In the genomic region with DNA sequence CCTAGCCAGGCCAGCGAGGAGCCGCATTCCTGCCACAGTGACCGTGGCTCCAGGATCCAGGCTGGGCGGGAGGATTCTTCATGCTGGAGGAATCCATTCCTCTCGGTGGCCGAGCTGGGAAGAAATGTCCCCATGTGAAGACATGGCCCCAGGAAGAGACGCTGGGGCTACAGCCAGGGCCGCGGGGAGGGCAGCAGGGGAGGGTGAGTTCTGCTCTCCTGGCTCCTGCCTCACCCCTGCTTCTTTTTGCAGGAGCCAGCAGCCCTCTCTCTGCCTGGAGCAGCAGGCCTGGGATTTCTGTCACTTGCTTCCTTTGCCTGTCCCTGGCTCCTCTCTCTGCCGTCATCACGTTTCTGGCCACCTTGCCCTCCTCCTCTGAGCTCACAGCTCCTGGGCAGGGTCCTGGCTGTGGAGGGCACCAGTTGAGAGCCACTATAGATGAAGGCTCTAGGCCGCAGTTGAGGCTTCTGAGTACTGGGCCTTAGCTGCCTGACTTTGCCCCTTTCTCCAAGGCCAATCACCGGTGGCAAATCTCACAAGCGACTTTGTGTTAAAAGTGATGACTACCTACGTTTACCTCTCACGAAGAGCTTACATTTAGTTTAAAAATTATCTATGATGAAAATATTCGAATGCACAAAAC, we compare ENCODE assay signal across 1 cellular context.
TF ChIP-seq lines count a peak whose summit lies in the region.

No MANE protein-coding gene starts in this region.

TF ChIP-seq in HepG2, 621 proteins besides CTCF, POLR2A, EP300 and RAD21 (continued from another document):
- TF ChIP-seq, protein P1, sequence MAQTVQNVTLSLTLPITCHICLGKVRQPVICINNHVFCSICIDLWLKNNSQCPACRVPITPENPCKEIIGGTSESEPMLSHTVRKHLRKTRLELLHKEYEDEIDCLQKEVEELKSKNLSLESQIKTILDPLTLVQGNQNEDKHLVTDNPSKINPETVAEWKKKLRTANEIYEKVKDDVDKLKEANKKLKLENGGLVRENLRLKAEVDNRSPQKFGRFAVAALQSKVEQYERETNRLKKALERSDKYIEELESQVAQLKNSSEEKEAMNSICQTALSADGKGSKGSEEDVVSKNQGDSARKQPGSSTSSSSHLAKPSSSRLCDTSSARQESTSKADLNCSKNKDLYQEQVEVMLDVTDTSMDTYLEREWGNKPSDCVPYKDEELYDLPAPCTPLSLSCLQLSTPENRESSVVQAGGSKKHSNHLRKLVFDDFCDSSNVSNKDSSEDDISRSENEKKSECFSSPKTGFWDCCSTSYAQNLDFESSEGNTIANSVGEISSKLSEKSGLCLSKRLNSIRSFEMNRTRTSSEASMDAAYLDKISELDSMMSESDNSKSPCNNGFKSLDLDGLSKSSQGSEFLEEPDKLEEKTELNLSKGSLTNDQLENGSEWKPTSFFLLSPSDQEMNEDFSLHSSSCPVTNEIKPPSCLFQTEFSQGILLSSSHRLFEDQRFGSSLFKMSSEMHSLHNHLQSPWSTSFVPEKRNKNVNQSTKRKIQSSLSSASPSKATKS (CRISPR knock-in tag; IDR thresholded peaks at IDR 0.05), result no peak
- TF ChIP-seq HNRNPK (IDR thresholded peaks at IDR 0.05; ENCODE audit: low read depth, low read length, poor library complexity, severe bottlenecking) (no peak), EED (CRISPR knock-in tag; IDR thresholded peaks at IDR 0.05) (no peak), RORA (CRISPR knock-in tag; IDR thresholded peaks at IDR 0.05) (no peak), ZNF816 (CRISPR knock-in tag; IDR thresholded peaks at IDR 0.05; ENCODE audit: borderline replicate concordance) (no peak)
- TF ChIP-seq, protein P2, sequence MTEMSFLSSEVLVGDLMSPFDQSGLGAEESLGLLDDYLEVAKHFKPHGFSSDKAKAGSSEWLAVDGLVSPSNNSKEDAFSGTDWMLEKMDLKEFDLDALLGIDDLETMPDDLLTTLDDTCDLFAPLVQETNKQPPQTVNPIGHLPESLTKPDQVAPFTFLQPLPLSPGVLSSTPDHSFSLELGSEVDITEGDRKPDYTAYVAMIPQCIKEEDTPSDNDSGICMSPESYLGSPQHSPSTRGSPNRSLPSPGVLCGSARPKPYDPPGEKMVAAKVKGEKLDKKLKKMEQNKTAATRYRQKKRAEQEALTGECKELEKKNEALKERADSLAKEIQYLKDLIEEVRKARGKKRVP (CRISPR knock-in tag; IDR thresholded peaks at IDR 0.05), result no peak
- TF ChIP-seq, protein P3, sequence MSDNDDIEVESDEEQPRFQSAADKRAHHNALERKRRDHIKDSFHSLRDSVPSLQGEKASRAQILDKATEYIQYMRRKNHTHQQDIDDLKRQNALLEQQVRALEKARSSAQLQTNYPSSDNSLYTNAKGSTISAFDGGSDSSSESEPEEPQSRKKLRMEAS (IDR thresholded peaks at IDR 0.05), result no peak
- TF ChIP-seq, protein P4, sequence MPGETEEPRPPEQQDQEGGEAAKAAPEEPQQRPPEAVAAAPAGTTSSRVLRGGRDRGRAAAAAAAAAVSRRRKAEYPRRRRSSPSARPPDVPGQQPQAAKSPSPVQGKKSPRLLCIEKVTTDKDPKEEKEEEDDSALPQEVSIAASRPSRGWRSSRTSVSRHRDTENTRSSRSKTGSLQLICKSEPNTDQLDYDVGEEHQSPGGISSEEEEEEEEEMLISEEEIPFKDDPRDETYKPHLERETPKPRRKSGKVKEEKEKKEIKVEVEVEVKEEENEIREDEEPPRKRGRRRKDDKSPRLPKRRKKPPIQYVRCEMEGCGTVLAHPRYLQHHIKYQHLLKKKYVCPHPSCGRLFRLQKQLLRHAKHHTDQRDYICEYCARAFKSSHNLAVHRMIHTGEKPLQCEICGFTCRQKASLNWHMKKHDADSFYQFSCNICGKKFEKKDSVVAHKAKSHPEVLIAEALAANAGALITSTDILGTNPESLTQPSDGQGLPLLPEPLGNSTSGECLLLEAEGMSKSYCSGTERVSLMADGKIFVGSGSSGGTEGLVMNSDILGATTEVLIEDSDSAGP (CRISPR knock-in tag; IDR thresholded peaks at IDR 0.05; ENCODE audit: borderline replicate concordance), result no peak
